1 cellular context compared by ENCODE assay signal in the genomic region with DNA sequence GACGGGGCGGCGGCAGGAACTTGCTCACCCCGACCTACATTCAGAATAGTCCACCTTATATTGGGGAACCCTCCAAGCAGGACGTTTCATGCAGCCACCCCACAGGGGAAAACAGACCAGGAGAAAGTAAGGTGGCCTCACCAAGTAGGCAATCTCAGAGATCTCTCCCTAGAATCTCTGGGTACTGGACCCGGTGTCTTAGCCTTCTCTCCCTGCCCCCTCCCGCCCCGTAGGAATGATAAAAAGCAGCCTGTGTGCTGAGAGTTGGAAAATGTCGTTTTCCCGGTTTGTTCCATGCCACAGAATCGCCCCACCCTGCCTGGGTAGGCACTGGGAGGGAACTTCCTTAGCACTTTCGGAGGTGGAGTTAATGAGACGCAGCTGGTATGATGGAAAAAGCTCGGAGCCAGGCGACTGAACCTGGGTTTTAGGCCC.
TF ChIP-seq lines count a peak whose summit lies in the region.

No MANE protein-coding gene starts in this region.

TF ChIP-seq in WTC11, 78 proteins besides CTCF, POLR2A, EP300 and RAD21 (continued from another document):
- TF ChIP-seq, protein P1, sequence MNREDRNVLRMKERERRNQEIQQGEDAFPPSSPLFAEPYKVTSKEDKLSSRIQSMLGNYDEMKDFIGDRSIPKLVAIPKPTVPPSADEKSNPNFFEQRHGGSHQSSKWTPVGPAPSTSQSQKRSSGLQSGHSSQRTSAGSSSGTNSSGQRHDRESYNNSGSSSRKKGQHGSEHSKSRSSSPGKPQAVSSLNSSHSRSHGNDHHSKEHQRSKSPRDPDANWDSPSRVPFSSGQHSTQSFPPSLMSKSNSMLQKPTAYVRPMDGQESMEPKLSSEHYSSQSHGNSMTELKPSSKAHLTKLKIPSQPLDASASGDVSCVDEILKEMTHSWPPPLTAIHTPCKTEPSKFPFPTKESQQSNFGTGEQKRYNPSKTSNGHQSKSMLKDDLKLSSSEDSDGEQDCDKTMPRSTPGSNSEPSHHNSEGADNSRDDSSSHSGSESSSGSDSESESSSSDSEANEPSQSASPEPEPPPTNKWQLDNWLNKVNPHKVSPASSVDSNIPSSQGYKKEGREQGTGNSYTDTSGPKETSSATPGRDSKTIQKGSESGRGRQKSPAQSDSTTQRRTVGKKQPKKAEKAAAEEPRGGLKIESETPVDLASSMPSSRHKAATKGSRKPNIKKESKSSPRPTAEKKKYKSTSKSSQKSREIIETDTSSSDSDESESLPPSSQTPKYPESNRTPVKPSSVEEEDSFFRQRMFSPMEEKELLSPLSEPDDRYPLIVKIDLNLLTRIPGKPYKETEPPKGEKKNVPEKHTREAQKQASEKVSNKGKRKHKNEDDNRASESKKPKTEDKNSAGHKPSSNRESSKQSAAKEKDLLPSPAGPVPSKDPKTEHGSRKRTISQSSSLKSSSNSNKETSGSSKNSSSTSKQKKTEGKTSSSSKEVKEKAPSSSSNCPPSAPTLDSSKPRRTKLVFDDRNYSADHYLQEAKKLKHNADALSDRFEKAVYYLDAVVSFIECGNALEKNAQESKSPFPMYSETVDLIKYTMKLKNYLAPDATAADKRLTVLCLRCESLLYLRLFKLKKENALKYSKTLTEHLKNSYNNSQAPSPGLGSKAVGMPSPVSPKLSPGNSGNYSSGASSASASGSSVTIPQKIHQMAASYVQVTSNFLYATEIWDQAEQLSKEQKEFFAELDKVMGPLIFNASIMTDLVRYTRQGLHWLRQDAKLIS (CRISPR knock-in tag; IDR thresholded peaks at IDR 0.05; ENCODE audit: borderline replicate concordance), result no peak
- TF ChIP-seq, protein P2, sequence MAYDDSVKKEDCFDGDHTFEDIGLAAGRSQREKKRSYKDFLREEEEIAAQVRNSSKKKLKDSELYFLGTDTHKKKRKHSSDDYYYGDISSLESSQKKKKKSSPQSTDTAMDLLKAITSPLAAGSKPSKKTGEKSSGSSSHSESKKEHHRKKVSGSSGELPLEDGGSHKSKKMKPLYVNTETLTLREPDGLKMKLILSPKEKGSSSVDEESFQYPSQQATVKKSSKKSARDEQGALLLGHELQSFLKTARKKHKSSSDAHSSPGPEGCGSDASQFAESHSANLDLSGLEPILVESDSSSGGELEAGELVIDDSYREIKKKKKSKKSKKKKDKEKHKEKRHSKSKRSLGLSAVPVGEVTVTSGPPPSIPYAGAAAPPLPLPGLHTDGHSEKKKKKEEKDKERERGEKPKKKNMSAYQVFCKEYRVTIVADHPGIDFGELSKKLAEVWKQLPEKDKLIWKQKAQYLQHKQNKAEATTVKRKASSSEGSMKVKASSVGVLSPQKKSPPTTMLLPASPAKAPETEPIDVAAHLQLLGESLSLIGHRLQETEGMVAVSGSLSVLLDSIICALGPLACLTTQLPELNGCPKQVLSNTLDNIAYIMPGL (CRISPR knock-in tag; IDR thresholded peaks at IDR 0.05), result 0 out of 2 replicates have a peak, but pooled peaks have one; percentile 34
- TF ChIP-seq ZNF671 (CRISPR knock-in tag; IDR thresholded peaks at IDR 0.05) (0 out of 2 replicates have a peak, but pooled peaks have one; percentile 64), NR3C1 (CRISPR knock-in tag; conservative IDR thresholded peaks at IDR 0.05; ENCODE audit: low read depth) (no peak), FOXP1 (CRISPR knock-in tag; IDR thresholded peaks at IDR 0.05; ENCODE audit: borderline replicate concordance) (no peak), KAT7 (CRISPR knock-in tag; IDR thresholded peaks at IDR 0.05; ENCODE audit: borderline replicate concordance) (0 out of 2 replicates have a peak, but pooled peaks have one; percentile 12)
- TF ChIP-seq, protein P3, sequence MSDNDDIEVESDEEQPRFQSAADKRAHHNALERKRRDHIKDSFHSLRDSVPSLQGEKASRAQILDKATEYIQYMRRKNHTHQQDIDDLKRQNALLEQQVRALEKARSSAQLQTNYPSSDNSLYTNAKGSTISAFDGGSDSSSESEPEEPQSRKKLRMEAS (CRISPR knock-in tag; IDR thresholded peaks at IDR 0.05), result peak; percentile 54; the same call in 1 of the 2 replicates
